In genomic region chr2:20668470-20668869, GRCh38 we compare ENCODE assay signal across 3 cellular contexts.
TF ChIP-seq lines count a peak whose summit lies in the region.

No MANE protein-coding gene starts in this region.

TF ChIP-seq in SK-N-SH, 30 proteins besides CTCF, POLR2A, EP300 and RAD21 (continued from another document):
- no peak for TF ChIP-seq ZBTB33 (IDR thresholded peaks at IDR 0.05; ENCODE audit: borderline replicate concordance, low read depth)
- TF ChIP-seq, protein P1, sequence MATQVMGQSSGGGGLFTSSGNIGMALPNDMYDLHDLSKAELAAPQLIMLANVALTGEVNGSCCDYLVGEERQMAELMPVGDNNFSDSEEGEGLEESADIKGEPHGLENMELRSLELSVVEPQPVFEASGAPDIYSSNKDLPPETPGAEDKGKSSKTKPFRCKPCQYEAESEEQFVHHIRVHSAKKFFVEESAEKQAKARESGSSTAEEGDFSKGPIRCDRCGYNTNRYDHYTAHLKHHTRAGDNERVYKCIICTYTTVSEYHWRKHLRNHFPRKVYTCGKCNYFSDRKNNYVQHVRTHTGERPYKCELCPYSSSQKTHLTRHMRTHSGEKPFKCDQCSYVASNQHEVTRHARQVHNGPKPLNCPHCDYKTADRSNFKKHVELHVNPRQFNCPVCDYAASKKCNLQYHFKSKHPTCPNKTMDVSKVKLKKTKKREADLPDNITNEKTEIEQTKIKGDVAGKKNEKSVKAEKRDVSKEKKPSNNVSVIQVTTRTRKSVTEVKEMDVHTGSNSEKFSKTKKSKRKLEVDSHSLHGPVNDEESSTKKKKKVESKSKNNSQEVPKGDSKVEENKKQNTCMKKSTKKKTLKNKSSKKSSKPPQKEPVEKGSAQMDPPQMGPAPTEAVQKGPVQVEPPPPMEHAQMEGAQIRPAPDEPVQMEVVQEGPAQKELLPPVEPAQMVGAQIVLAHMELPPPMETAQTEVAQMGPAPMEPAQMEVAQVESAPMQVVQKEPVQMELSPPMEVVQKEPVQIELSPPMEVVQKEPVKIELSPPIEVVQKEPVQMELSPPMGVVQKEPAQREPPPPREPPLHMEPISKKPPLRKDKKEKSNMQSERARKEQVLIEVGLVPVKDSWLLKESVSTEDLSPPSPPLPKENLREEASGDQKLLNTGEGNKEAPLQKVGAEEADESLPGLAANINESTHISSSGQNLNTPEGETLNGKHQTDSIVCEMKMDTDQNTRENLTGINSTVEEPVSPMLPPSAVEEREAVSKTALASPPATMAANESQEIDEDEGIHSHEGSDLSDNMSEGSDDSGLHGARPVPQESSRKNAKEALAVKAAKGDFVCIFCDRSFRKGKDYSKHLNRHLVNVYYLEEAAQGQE (IDR thresholded peaks at IDR 0.05; ENCODE audit: low read depth, low read length): no peak
- no peak for TF ChIP-seq RFX5 (IDR thresholded peaks at IDR 0.05; ENCODE audit: low read length)
- no peak for TF ChIP-seq MEF2A (IDR thresholded peaks at IDR 0.05; ENCODE audit: borderline replicate concordance, low read depth)
- TF ChIP-seq TEAD4 (IDR thresholded peaks at IDR 0.05; ENCODE audit: borderline replicate concordance, insufficient read depth): no peak
- TF ChIP-seq, protein P2, sequence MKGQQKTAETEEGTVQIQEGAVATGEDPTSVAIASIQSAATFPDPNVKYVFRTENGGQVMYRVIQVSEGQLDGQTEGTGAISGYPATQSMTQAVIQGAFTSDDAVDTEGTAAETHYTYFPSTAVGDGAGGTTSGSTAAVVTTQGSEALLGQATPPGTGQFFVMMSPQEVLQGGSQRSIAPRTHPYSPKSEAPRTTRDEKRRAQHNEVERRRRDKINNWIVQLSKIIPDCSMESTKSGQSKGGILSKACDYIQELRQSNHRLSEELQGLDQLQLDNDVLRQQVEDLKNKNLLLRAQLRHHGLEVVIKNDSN (IDR thresholded peaks at IDR 0.05; ENCODE audit: borderline replicate concordance, low read depth): no peak

TF ChIP-seq in SK-N-SH treated with all-trans-retinoic acid at 6 μM for 48 hours, 23 proteins besides CTCF, POLR2A, EP300 and RAD21 (continued from another document):
- no peak for TF ChIP-seq CSRNP3 (CRISPR knock-in tag; IDR thresholded peaks at IDR 0.05)
- TF ChIP-seq BACH2 (CRISPR knock-in tag; IDR thresholded peaks at IDR 0.05; ENCODE audit: borderline replicate concordance): no peak
- TF ChIP-seq, protein P3, sequence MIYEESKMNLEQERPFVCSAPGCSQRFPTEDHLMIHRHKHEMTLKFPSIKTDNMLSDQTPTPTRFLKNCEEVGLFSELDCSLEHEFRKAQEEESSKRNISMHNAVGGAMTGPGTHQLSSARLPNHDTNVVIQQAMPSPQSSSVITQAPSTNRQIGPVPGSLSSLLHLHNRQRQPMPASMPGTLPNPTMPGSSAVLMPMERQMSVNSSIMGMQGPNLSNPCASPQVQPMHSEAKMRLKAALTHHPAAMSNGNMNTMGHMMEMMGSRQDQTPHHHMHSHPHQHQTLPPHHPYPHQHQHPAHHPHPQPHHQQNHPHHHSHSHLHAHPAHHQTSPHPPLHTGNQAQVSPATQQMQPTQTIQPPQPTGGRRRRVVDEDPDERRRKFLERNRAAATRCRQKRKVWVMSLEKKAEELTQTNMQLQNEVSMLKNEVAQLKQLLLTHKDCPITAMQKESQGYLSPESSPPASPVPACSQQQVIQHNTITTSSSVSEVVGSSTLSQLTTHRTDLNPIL (CRISPR knock-in tag; IDR thresholded peaks at IDR 0.05; ENCODE audit: low read depth): no peak
- TF ChIP-seq ISL1 (CRISPR knock-in tag; IDR thresholded peaks at IDR 0.05): no peak
- TF ChIP-seq ZFP3 (CRISPR knock-in tag; IDR thresholded peaks at IDR 0.05): no peak
- TF ChIP-seq TCF4 (CRISPR knock-in tag; IDR thresholded peaks at IDR 0.05; ENCODE audit: borderline replicate concordance): no peak

TF ChIP-seq in WTC11, 78 proteins besides CTCF, POLR2A, EP300 and RAD21 (continued from another document):
- no peak for TF ChIP-seq ATF6 (CRISPR knock-in tag; IDR thresholded peaks at IDR 0.05)
- no peak for TF ChIP-seq ZBTB21 (CRISPR knock-in tag; IDR thresholded peaks at IDR 0.05; ENCODE audit: borderline replicate concordance)
- no peak for TF ChIP-seq MLX (CRISPR knock-in tag; IDR thresholded peaks at IDR 0.05)
- TF ChIP-seq SMAD4 (CRISPR knock-in tag; IDR thresholded peaks at IDR 0.05): no peak
- TF ChIP-seq TP53 (CRISPR knock-in tag; IDR thresholded peaks at IDR 0.05): no peak
- no peak for TF ChIP-seq CBFB (CRISPR knock-in tag; IDR thresholded peaks at IDR 0.05; ENCODE audit: low read depth)
- TF ChIP-seq ZNF416 (CRISPR knock-in tag; IDR thresholded peaks at IDR 0.05): no peak
